Comparison of ENCODE assay signal across 1 cellular context in the genomic region with DNA sequence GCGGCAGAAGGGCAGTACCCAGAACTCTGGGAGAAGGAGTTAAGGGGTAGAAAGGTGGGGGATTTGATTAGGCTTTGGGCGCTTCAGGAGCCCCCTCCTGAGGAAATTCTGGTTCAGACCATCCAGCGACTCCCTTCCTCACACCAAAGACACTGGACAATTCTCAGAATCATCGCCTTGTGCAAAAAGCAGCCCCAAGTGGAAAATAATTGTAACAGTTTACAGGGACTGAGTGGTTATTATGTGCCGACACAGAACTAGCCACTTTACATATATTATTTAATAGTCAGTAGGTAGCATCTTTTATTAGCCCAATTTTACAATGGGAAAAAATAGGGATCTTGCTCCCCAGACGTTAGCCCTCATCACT.
TF ChIP-seq lines count a peak whose summit lies in the region.

No MANE protein-coding gene starts in this region.

TF ChIP-seq in A549, 52 proteins besides CTCF, POLR2A, EP300 and RAD21 (continued from another document):
- TF ChIP-seq SMC3 (IDR thresholded peaks at IDR 0.05) (no peak), CEBPB (IDR thresholded peaks at IDR 0.05) (no peak), MYC (IDR thresholded peaks at IDR 0.05; ENCODE audit: borderline replicate concordance, low read length) (no peak), NR3C1 (IDR thresholded peaks at IDR 0.05) (no peak), JUNB (IDR thresholded peaks at IDR 0.05) (no peak), ZNF302 (CRISPR knock-in tag; IDR thresholded peaks at IDR 0.05) (no peak), TFCP2L1 (CRISPR knock-in tag; IDR thresholded peaks at IDR 0.05) (no peak)
- TF ChIP-seq, protein P1, sequence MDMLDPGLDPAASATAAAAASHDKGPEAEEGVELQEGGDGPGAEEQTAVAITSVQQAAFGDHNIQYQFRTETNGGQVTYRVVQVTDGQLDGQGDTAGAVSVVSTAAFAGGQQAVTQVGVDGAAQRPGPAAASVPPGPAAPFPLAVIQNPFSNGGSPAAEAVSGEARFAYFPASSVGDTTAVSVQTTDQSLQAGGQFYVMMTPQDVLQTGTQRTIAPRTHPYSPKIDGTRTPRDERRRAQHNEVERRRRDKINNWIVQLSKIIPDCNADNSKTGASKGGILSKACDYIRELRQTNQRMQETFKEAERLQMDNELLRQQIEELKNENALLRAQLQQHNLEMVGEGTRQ (IDR thresholded peaks at IDR 0.05): no peak
